Comparison of ENCODE assay signal across 1 cellular context in the genomic region with DNA sequence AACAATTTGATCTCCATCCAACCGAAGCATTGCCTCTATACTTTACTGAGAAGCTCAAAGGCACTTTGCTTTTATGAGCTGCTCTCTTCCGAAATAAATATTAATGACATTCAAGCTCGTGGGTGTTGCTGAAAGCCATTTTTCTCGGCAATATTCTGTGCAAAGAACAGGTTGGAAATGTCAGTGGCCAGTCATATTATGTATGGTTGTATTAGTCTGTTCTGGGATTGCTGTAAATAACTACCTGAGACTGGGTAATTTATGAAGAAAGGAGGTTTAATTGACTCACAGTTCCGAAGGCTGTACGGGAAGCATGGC.
TF ChIP-seq lines count a peak whose summit lies in the region.

No MANE protein-coding gene starts in this region.

TF ChIP-seq in H1, 55 proteins besides CTCF, POLR2A, EP300 and RAD21:
- TF ChIP-seq TEAD4 (IDR thresholded peaks at IDR 0.05; ENCODE audit: low read depth, low read length) (no peak), YY1 (IDR thresholded peaks at IDR 0.05; ENCODE audit: low read depth, low read length) (no peak), TAF1 (IDR thresholded peaks at IDR 0.05; ENCODE audit: low read depth, low read length) (no peak), CREB1 (IDR thresholded peaks at IDR 0.05) (no peak), SIX5 (IDR thresholded peaks at IDR 0.05; ENCODE audit: low read depth, low read length) (no peak), POU5F1 (IDR thresholded peaks at IDR 0.05; ENCODE audit: low read depth, low read length) (no peak), RXRA (IDR thresholded peaks at IDR 0.05; ENCODE audit: insufficient read depth, low read depth, low read length) (no peak), JUN (IDR thresholded peaks at IDR 0.05; ENCODE audit: low read depth, low read length) (no peak), RNF2 (IDR thresholded peaks at IDR 0.05; ENCODE audit: borderline replicate concordance, low read depth, low read length, missing control alignments, poor library complexity, severe bottlenecking) (no peak), ATF3 (IDR thresholded peaks at IDR 0.05; ENCODE audit: insufficient read depth, low read depth, low read length) (no peak), ZNF274 (IDR thresholded peaks at IDR 0.05; ENCODE audit: borderline replicate concordance, extremely low read depth, low read length) (no peak), CHD2 (IDR thresholded peaks at IDR 0.05; ENCODE audit: low read length) (no peak), CBX8 (IDR thresholded peaks at IDR 0.05; ENCODE audit: borderline replicate concordance, low read depth, low read length) (no peak)
